ENCODE assay signal across 12 cellular contexts in the genomic region with DNA sequence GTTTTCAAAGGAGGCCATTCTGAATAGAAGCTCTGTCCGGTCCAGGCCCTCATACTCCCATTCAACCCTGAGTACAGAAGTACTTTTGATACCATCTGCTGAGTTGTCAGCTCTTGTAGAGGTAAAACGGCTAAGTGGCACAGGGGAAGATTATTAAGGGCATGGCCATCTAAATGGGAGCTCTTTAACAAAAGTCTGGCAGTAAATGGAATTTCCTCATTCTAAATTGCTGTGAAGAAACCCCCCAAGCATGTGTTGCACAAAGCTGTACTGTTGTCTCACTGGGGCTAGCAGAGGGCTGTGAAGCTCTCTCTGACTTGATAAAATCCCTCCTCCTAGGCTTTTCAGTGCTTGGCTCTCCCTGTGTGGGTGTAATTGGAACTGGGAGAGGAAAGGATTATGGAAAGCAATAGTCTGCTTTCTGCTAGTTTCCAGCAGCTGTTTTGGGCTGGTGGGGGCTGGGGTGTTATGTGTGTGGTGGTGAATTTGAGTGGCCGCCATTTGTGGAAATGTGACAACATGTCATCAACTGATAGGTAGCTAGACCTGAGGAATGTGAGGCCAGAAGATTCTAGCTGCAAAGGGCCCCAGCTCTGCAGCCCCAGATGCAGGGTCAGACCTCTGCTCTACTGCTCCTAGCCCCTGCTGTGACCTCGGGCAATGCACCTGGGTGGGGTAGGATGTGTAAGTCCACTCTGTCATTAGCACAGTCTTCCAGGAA.
A peak's percentile ranks its signal among the peaks of the same experiment; 100 is the strongest.
DNase-seq lines count a peak whose midpoint lies in the region; ATAC-seq and TF ChIP-seq lines count a peak whose summit lies in the region.
"Had no signal": no experiment of that assay in that cellular context is flagged by ENCODE, and none has a peak within 500 bp of the region (broad histone marks: within the 10 kb centered on the region; RNA-seq: fewer than 3 reads in every experiment).

No MANE protein-coding gene starts in this region.

- no peaks in the 10 kb centered on the region for H3K27me3 ChIP-seq in layer of hippocampus (ENCODE audit: control insufficient read depth, insufficient read depth, low read length)
- H3K27me3 ChIP-seq: right lobe of liver had no signal

- H3K4me1 Mint-ChIP-seq in HFFc6 (ENCODE audit: low read depth) (peaks cover 84% of the 10 kb centered on the region), brain (peaks cover 76% of the 10 kb centered on the region)
- H3K4me1 Mint-ChIP-seq in stimulated activated memory B cell treated with anti-CD40 and anti-IgM and Interleukin-4, amounts not matched to agents 10 μg/mL and 1 μg/mL and 100 μg/mL, for 72 hours: peaks cover 76% of the 10 kb centered on the region

- TF ChIP-seq CTCF in HFFc6 (IDR thresholded peaks at IDR 0.05): no peak
- no peak for TF ChIP-seq CTCF in brain (conservative IDR thresholded peaks at IDR 0.05)
- TF ChIP-seq CTCF in GM13977 (IDR thresholded peaks at IDR 0.05; ENCODE audit: extremely low read depth, insufficient read depth, missing control alignments): no peak

- H3K9me3 Mint-ChIP-seq in HFFc6: no peaks in the 10 kb centered on the region
- peaks cover 0 to 8% (median 5%) of the 10 kb centered on the region in 5 experiments for H3K9me3 Mint-ChIP-seq in brain
- H3K9me3 Mint-ChIP-seq in stimulated activated memory B cell treated with anti-CD40 and anti-IgM and Interleukin-4, amounts not matched to agents 10 μg/mL and 1 μg/mL and 100 μg/mL, for 72 hours: no peaks in the 10 kb centered on the region
- H3K9me3 Mint-ChIP-seq: stimulated activated naive CD8-positive, alpha-beta T cell treated with anti-CD3 and anti-CD28 coated beads, Interleukin-15, Interleukin-2, amounts not matched to agents 100 ng/mL and 50 ng/mL, for 24 hours had no signal

- DNase-seq in HFFc6 (no peak), NCI-H1105 treated with DMSO at 0.1 percent for 48 hours (lab: John Stamatoyannopoulos, UW) (no peak), GM13977 (ENCODE audit: low spot score) (no peak)
- DNase-seq: cerebellar nuclear complex, right lobe of liver, SIG-M5 had no signal

- H3K36me3 Mint-ChIP-seq in HFFc6 (ENCODE audit: low read depth): peaks cover 11% of the 10 kb centered on the region
- peaks cover 22% of the 10 kb centered on the region for H3K36me3 Mint-ChIP-seq in brain
- peaks cover 5% of the 10 kb centered on the region for H3K36me3 Mint-ChIP-seq in stimulated activated memory B cell treated with anti-CD40 and anti-IgM and Interleukin-4, amounts not matched to agents 10 μg/mL and 1 μg/mL and 100 μg/mL, for 72 hours

- H3K4me3 Mint-ChIP-seq in HFFc6: no peak overlapping the region
- H3K4me3 Mint-ChIP-seq in brain: peak overlapping the region in 4 of 5 experiments; percentile 25 to 72 (median 38)
- H3K4me3 Mint-ChIP-seq in stimulated activated memory B cell treated with anti-CD40 and anti-IgM and Interleukin-4, amounts not matched to agents 10 μg/mL and 1 μg/mL and 100 μg/mL, for 72 hours: no peak overlapping the region
- H3K4me3 Mint-ChIP-seq: stimulated activated naive CD8-positive, alpha-beta T cell treated with anti-CD3 and anti-CD28 coated beads, Interleukin-15, Interleukin-2, amounts not matched to agents 100 ng/mL and 50 ng/mL, for 24 hours had no signal

- ATAC-seq in stimulated activated memory B cell treated with anti-CD40 and anti-IgM and Interleukin-4, amounts not matched to agents 10 μg/mL and 1 μg/mL and 100 μg/mL, for 72 hours: no peak
- ATAC-seq in GM19452 (IDR thresholded peaks at IDR 0.05; ENCODE audit: unreplicated experiment) (no peak), HG03432 (IDR thresholded peaks at IDR 0.05; ENCODE audit: unreplicated experiment) (no peak)

- H3K27ac ChIP-seq in layer of hippocampus (ENCODE audit: low read depth, low read length): peak overlapping the region; percentile 71
- H3K27ac ChIP-seq: right lobe of liver had no signal

- peak overlapping the region; percentile 63 for H3K27ac Mint-ChIP-seq in HFFc6
- peak overlapping the region; percentile 58 to 97 (median 91) for H3K27ac Mint-ChIP-seq in brain
- H3K27ac Mint-ChIP-seq in stimulated activated memory B cell treated with anti-CD40 and anti-IgM and Interleukin-4, amounts not matched to agents 10 μg/mL and 1 μg/mL and 100 μg/mL, for 72 hours: peak overlapping the region; percentile 57
- H3K27ac Mint-ChIP-seq: stimulated activated naive CD8-positive, alpha-beta T cell treated with anti-CD3 and anti-CD28 coated beads, Interleukin-15, Interleukin-2, amounts not matched to agents 100 ng/mL and 50 ng/mL, for 24 hours had no signal

- in situ Hi-C loops in GM13977 (cut with MboI; ENCODE audit: low pct_unique_long_range_greater_than_20kb, low sequenced_read_pairs, unreplicated experiment): no loop called here

- no peaks in the 10 kb centered on the region for H3K27me3 Mint-ChIP-seq in HFFc6 (ENCODE audit: insufficient read depth)
- H3K27me3 Mint-ChIP-seq in brain: peaks cover 3% of the 10 kb centered on the region
- no peaks in the 10 kb centered on the region for H3K27me3 Mint-ChIP-seq in stimulated activated memory B cell treated with anti-CD40 and anti-IgM and Interleukin-4, amounts not matched to agents 10 μg/mL and 1 μg/mL and 100 μg/mL, for 72 hours
- H3K27me3 Mint-ChIP-seq: stimulated activated naive CD8-positive, alpha-beta T cell treated with anti-CD3 and anti-CD28 coated beads, Interleukin-15, Interleukin-2, amounts not matched to agents 100 ng/mL and 50 ng/mL, for 24 hours had no signal

Comparison
In these comparisons a context has a peak if more than half of its experiments do, and no peak if none do; other contexts are left out.
1. H3K4me3 Mint-ChIP-seq: peak in brain (4 of 5); none in HFFc6 (single experiment) and stimulated activated memory B cell treated with anti-CD40 and anti-IgM and Interleukin-4, amounts not matched to agents 10 μg/mL and 1 μg/mL and 100 μg/mL, for 72 hours (single experiment).
2. Peak in every context shown above with its lines, with median percentiles within 50 percentile points of each other: H3K27ac Mint-ChIP-seq.